Comparison of ENCODE assay signal across 8 cellular contexts in the genomic region with DNA sequence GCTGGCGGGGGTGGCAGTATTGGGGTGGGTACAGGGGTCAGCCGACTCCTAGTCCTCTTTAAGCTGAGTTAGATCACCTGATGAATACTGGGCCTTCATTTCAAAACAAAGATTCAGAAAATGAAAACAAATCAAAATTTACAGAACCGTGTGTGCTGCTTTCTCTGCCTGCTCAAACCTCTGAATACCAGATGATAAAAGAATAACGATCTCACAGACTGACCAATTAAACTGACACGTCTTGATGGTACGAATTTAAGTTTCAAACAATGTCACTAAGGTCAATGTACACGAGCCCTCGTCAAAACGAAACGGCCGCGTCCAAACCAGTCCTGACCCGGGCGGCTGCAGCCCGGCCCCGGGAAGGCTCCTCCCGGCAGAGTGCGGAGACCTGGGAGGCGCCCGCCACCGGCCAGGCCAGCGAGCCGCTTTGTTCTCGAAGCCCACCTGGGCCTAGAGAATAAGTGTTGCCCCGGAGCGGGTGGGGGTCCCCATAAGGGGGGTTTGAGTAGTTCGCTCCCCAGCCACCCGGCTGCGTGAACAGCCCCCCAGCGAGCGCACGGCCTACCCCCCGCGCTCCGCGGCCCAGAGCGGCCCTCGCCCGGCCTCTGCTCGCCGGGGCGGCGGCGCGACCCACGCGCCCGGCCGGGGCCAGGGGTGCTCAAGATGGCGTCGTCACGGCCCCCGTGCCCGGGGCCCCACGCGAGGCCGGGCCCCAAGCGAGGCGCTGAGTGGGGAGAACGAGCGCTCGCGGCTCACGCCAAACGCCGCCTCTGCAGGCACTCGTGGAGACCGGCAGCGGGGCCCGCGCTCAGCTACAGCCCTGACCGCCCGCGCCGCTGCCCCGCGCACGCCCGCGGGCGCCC. TPM values are rescaled to one million over a fixed set of nuclear protein-coding genes. Genes with fewer than 3 reads are reported as not detected.
A peak's percentile ranks its signal among the peaks of the same experiment; 100 is the strongest.
DNase-seq lines count a peak whose midpoint lies in the region; ATAC-seq and TF ChIP-seq lines count a peak whose summit lies in the region.

No MANE protein-coding gene starts in this region.

- WGBS in right cardiac atrium, result under 1% methylated on average over 81 of the region's 81 CpGs

- no peaks in the 10 kb centered on the region; the same call in 1 of the 2 replicates for H3K27me3 ChIP-seq in BE2C
- H3K27me3 ChIP-seq in right cardiac atrium (ENCODE audit: control insufficient read depth, insufficient read depth), result no peaks in the 10 kb centered on the region

- H3K27ac ChIP-seq in right cardiac atrium (ENCODE audit: low read length), result peak overlapping the region; percentile 73
- peak overlapping the region; percentile 88 to 100 (median 95) for H3K27ac ChIP-seq in skin epidermis

- TF ChIP-seq CTCF in BE2C (IDR thresholded peaks at IDR 0.05; ENCODE audit: low read depth, low read length), result no peak

- H3K9me3 ChIP-seq in BE2C, result no peaks in the 10 kb centered on the region
- H3K9me3 ChIP-seq in right cardiac atrium (ENCODE audit: control insufficient read depth, low read length), result no peaks in the 10 kb centered on the region

- ATAC-seq in GM19395 (IDR thresholded peaks at IDR 0.05; ENCODE audit: unreplicated experiment) (peak; percentile 19), HG03457 (IDR thresholded peaks at IDR 0.05; ENCODE audit: unreplicated experiment) (peak; percentile 9), right cardiac atrium (peak in 1 of 2 donors; percentile 6)

- H3K36me3 ChIP-seq in BE2C, result peaks cover 63% of the 10 kb centered on the region

- DNase-seq in BE2C, result no peak
- peak; percentile 15 for DNase-seq in activated effector memory CD4-positive, alpha-beta T cell treated with Interleukin-2 at 50 U/mL for 16 hours
- DNase-seq in right cardiac atrium, result peak in 2 of 3 donors; percentile 44 to 72
- no peak for DNase-seq in glomerular visceral epithelial cell (ENCODE audit: extremely low spot score)
- DNase-seq in SIG-M5 (lab: John Stamatoyannopoulos, UW), result no peak

- intact Hi-C loops in right cardiac atrium (cut with DNase I), result loop anchor here in 1 of 4 donors (5.0 kb wide), 1 partner anchor 120 kb away; no protein-coding TSS in a partner anchor

- H3K4me3 ChIP-seq in BE2C (ENCODE audit: low read depth, low read length) (peak overlapping the region; percentile 91), right cardiac atrium (ENCODE audit: low read length) (peak overlapping the region; percentile 80), skin epidermis (peak overlapping the region; percentile 62 to 97 (median 91))

- H3K4me1 ChIP-seq in BE2C (peaks cover 18% of the 10 kb centered on the region), right cardiac atrium (ENCODE audit: control insufficient read depth, insufficient read depth, low read length) (peaks cover 16% of the 10 kb centered on the region)

RNA-seq across cellular contexts. Expression of a gene that starts 0.7 kb away (rescaled TPM):
- polyA plus RNA-seq in BE2C (2012; ENCODE audit: insufficient read depth, insufficient read length, low read depth), result 626 TPM
- 100 to 1,000 TPM; 178 to 215 (median 206) TPM for total RNA-seq in right cardiac atrium
- 244 TPM for polyA plus RNA-seq in right cardiac atrium

RNA-seq across cellular contexts. Expression of a gene that starts 1.1 kb away (rescaled TPM):
- 65.5 TPM for polyA plus RNA-seq in BE2C (2012; ENCODE audit: insufficient read depth, insufficient read length, low read depth)
- 1 to 10 TPM; 7.8 to 8.8 (median 8.1) TPM for total RNA-seq in right cardiac atrium
- 6.2 TPM for polyA plus RNA-seq in right cardiac atrium

RNA-seq across cellular contexts. Expression of a gene that starts 20.2 kb away (rescaled TPM):
- polyA plus RNA-seq in BE2C (2012; ENCODE audit: insufficient read depth, insufficient read length, low read depth), result 65.6 TPM
- 10 to 100 TPM; 32.9 to 45.7 (median 40.9) TPM for total RNA-seq in right cardiac atrium
- polyA plus RNA-seq in right cardiac atrium, result 27.6 TPM

RNA-seq across cellular contexts. Expression of a gene that starts 40.3 kb away (rescaled TPM):
- polyA plus RNA-seq in BE2C (2012; ENCODE audit: insufficient read depth, insufficient read length, low read depth), result 102 TPM
- total RNA-seq in right cardiac atrium, result 10 to 100 TPM; 20.4 to 25.7 (median 25.1) TPM
- polyA plus RNA-seq in right cardiac atrium, result 29.2 TPM

Comparison
In these comparisons a context has a peak if more than half of its experiments do, and no peak if none do; other contexts are left out.
1. DNase-seq: peak in activated effector memory CD4-positive, alpha-beta T cell treated with Interleukin-2 at 50 U/mL for 16 hours (single experiment) and right cardiac atrium (2 of 3); none in BE2C (single experiment), glomerular visceral epithelial cell (single experiment) and SIG-M5 (single experiment).
2. Peak in every context shown above with its lines, with median percentiles within 50 percentile points of each other: H3K4me3 ChIP-seq.